Comparison of ENCODE assay signal across 8 cellular contexts in genomic region chr17:7838291-7839075, GRCh38. TPM values are rescaled to one million over a fixed set of nuclear protein-coding genes. Genes with fewer than 3 reads are reported as not detected.
A peak's percentile ranks its signal among the peaks of the same experiment; 100 is the strongest.
DNase-seq lines count a peak whose midpoint lies in the region; ATAC-seq and TF ChIP-seq lines count a peak whose summit lies in the region.

No MANE protein-coding gene starts in this region.

- ATAC-seq in HG02938 (IDR thresholded peaks at IDR 0.05; ENCODE audit: unreplicated experiment): no peak

- intact Hi-C loops in ovary (cut with DNase I): loop anchor here in 1 of 4 donors (10.0 kb wide), 1 partner anchor 214 kb away; the partner anchor contains the start of gene SAT2

- TF ChIP-seq EP300 in ovary (IDR thresholded peaks at IDR 0.05): no peak

- H3K9me3 ChIP-seq in ovary: no peaks in the 10 kb centered on the region

- H3K4me3 ChIP-seq in WI38 (ENCODE audit: low read depth, low read length): peak overlapping the region; percentile 50
- H3K4me3 ChIP-seq in fibroblast of villous mesenchyme (ENCODE audit: low read depth, low read length): peak overlapping the region; percentile 80
- peak overlapping the region; percentile 27 for H3K4me3 ChIP-seq in ovary

- TF ChIP-seq CTCF in WI38 (IDR thresholded peaks at IDR 0.05; ENCODE audit: low read depth, low read length): no peak
- no peak for TF ChIP-seq CTCF in fibroblast of villous mesenchyme (IDR thresholded peaks at IDR 0.05; ENCODE audit: insufficient read depth, low read depth, low read length)
- TF ChIP-seq CTCF in ovary (IDR thresholded peaks at IDR 0.05): no peak

- WGBS in ovary, 3 donors: 17 to 26% (median 24%) methylated on average over 6 to 8 of the region's 8 CpGs

- DNase-seq in NCI-H2081 (lab: John Stamatoyannopoulos, UW): peak; percentile 34 to 54
- DNase-seq in NCI-H2081 treated with DMSO at 0.1 percent for 48 hours (lab: John Stamatoyannopoulos, UW): no peak
- peak; percentile 58 for DNase-seq in NCI-H1105 (lab: John Stamatoyannopoulos, UW)
- peak; percentile 96 for DNase-seq in fibroblast of villous mesenchyme (ENCODE audit: low read depth)
- DNase-seq in ovary: peak; percentile 66 to 75 (median 71)
- DNase-seq in NCI-H2107 treated with DMSO at 0.1 percent for 48 hours (lab: John Stamatoyannopoulos, UW; ENCODE audit: unreplicated experiment): no peak

- H3K27me3 ChIP-seq in ovary: no peaks in the 10 kb centered on the region

- TF ChIP-seq POLR2A in ovary (IDR thresholded peaks at IDR 0.05): no peak

- no peaks in the 10 kb centered on the region for H3K36me3 ChIP-seq in ovary

- H3K4me1 ChIP-seq in ovary (ENCODE audit: insufficient read depth): peaks cover 14% of the 10 kb centered on the region

- H3K27ac ChIP-seq in ovary: peak overlapping the region in 1 of 2 donors; percentile 50

RNA-seq across cellular contexts. Expression of gene KDM6B, which starts 4.5 kb away (rescaled TPM):
- 3.0 and 5.8 TPM in 2 replicates for total RNA-seq in fibroblast of villous mesenchyme
- total RNA-seq in ovary: 10 to 100 TPM; 13.7 to 80.8 (median 71.9) TPM
- polyA plus RNA-seq in ovary: 10 to 100 TPM in 1 of 2 donors, 1 to 10 TPM in 1; 9.1 to 36.9 TPM

RNA-seq across cellular contexts. Expression of gene TMEM88, which starts 16.4 kb away (rescaled TPM):
- total RNA-seq in fibroblast of villous mesenchyme (0.43 and 1.3 TPM in 2 replicates), ovary (10 to 100 TPM in 3 of 7 donors, 1 to 10 TPM in 4; 2.1 to 11.9 (median 8.2) TPM)
- 10 to 100 TPM in 1 of 2 donors, 1 to 10 TPM in 1; 5.5 to 17.8 TPM for polyA plus RNA-seq in ovary

RNA-seq across cellular contexts. Expression of gene NAA38, which starts 18.9 kb away (rescaled TPM):
- total RNA-seq in fibroblast of villous mesenchyme: 55.3 and 73.1 TPM in 2 replicates
- 10 to 100 TPM; 46.4 to 82.8 (median 54.6) TPM for total RNA-seq in ovary
- 10 to 100 TPM in 1 of 2 donors, 1 to 10 TPM in 1; 4.6 to 59.1 TPM for polyA plus RNA-seq in ovary

RNA-seq across cellular contexts. Expression of gene CYB5D1, which starts 19.3 kb away (rescaled TPM):
- total RNA-seq in fibroblast of villous mesenchyme (6.4 and 11.2 TPM in 2 replicates), ovary (10 to 100 TPM in 6 of 7 donors, 1 to 10 TPM in 1; 7.0 to 18.8 (median 16.1) TPM)
- 10 to 100 TPM; 10.8 to 22.2 TPM for polyA plus RNA-seq in ovary

RNA-seq across cellular contexts. Expression of gene CHD3, which starts 50.1 kb away (rescaled TPM):
- total RNA-seq in fibroblast of villous mesenchyme (103 and 111 TPM in 2 replicates), ovary (100 to 1,000 TPM in 4 of 7 donors, 10 to 100 TPM in 3; 65.7 to 145 (median 114) TPM)
- polyA plus RNA-seq in ovary: 100 to 1,000 TPM in 1 of 2 donors, 10 to 100 TPM in 1; 87.2 to 100 TPM

Comparison
In these comparisons a context has a peak if more than half of its experiments do, and no peak if none do; other contexts are left out.
1. DNase-seq: peak in NCI-H2081 (2 of 2), NCI-H1105 (single experiment), fibroblast of villous mesenchyme (single experiment) and ovary (5 of 5); none in NCI-H2081 treated with DMSO at 0.1 percent for 48 hours (single experiment) and NCI-H2107 treated with DMSO at 0.1 percent for 48 hours (single experiment).
2. H3K4me3 ChIP-seq: peak in every context shown above with its lines; median percentile 80 in fibroblast of villous mesenchyme; 50 in WI38; 27 in ovary.